In genomic region chr2:207163815-207164747, GRCh38 we compare ENCODE assay signal across 8 cellular contexts. TPM values are rescaled to one million over a fixed set of nuclear protein-coding genes. Genes with fewer than 3 reads are reported as not detected.
DNase-seq lines count a peak whose midpoint lies in the region; ATAC-seq and TF ChIP-seq lines count a peak whose summit lies in the region.

No MANE protein-coding gene starts in this region.

- DNase-seq in NCI-H2171 treated with DMSO at 0.1 percent for 48 hours (lab: John Stamatoyannopoulos, UW), result peak; percentile 56
- no peak for DNase-seq in NCI-H2171 (lab: John Stamatoyannopoulos, UW)
- DNase-seq in cerebellar nuclear complex (lab: John Stamatoyannopoulos, UW), result peak; percentile 25 to 47
- DNase-seq in kidney tubule cell (ENCODE audit: low spot score), result peak; percentile 87
- DNase-seq in smooth muscle cell (lab: John Stamatoyannopoulos, UW; ENCODE audit: unreplicated experiment), result peak; percentile 40
- no peak for DNase-seq in HEK293T (ENCODE audit: extremely low spot score)

- peak overlapping the region; percentile 99 for H3K27ac ChIP-seq in smooth muscle cell (ENCODE audit: low read depth)

- peaks cover 12% of the 10 kb centered on the region for H3F3A ChIP-seq in smooth muscle cell (ENCODE audit: low read depth)

- H3K9me3 ChIP-seq in smooth muscle cell (replicated peaks; ENCODE audit: low read depth), result no peaks in the 10 kb centered on the region

- no peak overlapping the region for H2AFZ ChIP-seq in smooth muscle cell (ENCODE audit: low read depth)

- H3K27me3 ChIP-seq in smooth muscle cell (ENCODE audit: low read depth), result no peaks in the 10 kb centered on the region

- H3K9ac ChIP-seq in smooth muscle cell (ENCODE audit: low read depth), result peak overlapping the region; percentile 96

- WGBS in smooth muscle cell (ENCODE audit: low lambda C conversion rate), result 2% methylated on average over 20 of the region's 20 CpGs

- POLR2A ChIA-PET in HEK293T (lab: Yijun Ruan, JAX), result interaction anchor here (0.5 to 2.8 kb wide), 3 partner anchors 20 to 49 kb away, joined by 3 to 18 read pairs (median 14); no protein-coding TSS in a partner anchor

- H3K36me3 ChIP-seq in smooth muscle cell (ENCODE audit: low read depth), result no peaks in the 10 kb centered on the region

- peak overlapping the region; percentile 94 for H3K4me2 ChIP-seq in smooth muscle cell

- peaks cover 43% of the 10 kb centered on the region for H4K20me1 ChIP-seq in smooth muscle cell (ENCODE audit: low read depth)

- TF ChIP-seq CTCF in smooth muscle cell (IDR thresholded peaks at IDR 0.05; ENCODE audit: borderline replicate concordance, insufficient read depth, poor library complexity, severe bottlenecking), result no peak

- peaks cover 49% of the 10 kb centered on the region for H3K4me1 ChIP-seq in smooth muscle cell (ENCODE audit: low read depth)

- no peak for ATAC-seq in HG03095 (IDR thresholded peaks at IDR 0.05; ENCODE audit: unreplicated experiment)

- peak overlapping the region; percentile 83 for H3K4me3 ChIP-seq in smooth muscle cell

- H3K79me2 ChIP-seq in smooth muscle cell (ENCODE audit: low read depth), result peaks cover 43% of the 10 kb centered on the region

- CTCF ChIA-PET in HEK293T (lab: Yijun Ruan, JAX), result no interaction called here

TF ChIP-seq in PFSK-1, 5 proteins besides CTCF, POLR2A, EP300 and RAD21:
- TF ChIP-seq FOXP2 (optimal IDR thresholded peaks at IDR 0.05; ENCODE audit: borderline replicate concordance, extremely low read depth, extremely low read length, insufficient read depth) (no peak), REST (IDR thresholded peaks at IDR 0.05; ENCODE audit: insufficient read depth in 1 of 2, low read depth in 2 of 2, low read length in 2 of 2) (no peak), SIN3A (IDR thresholded peaks at IDR 0.05; ENCODE audit: borderline replicate concordance, insufficient read depth, low read length) (peak; percentile 44; the same call in 1 of the 2 replicates), TAF1 (IDR thresholded peaks at IDR 0.05; ENCODE audit: borderline replicate concordance, insufficient read depth, low read length) (peak; percentile 45; the same call in 1 of the 2 replicates), POLR2AphosphoS5 (IDR thresholded peaks at IDR 0.05; ENCODE audit: low read depth, low read length) (0 out of 2 replicates have a peak, but pooled peaks have one; percentile 28)
TF ChIP-seq in PFSK-1: peak in this region for 3.

TF ChIP-seq in HEK293T, 16 proteins besides CTCF, POLR2A, EP300 and RAD21:
- TF ChIP-seq ELF4 (IDR thresholded peaks at IDR 0.05), result no peak
- no peak for TF ChIP-seq NFRKB (IDR thresholded peaks at IDR 0.05)
- TF ChIP-seq TARDBP (IDR thresholded peaks at IDR 0.05), result no peak
- no peak for TF ChIP-seq ARNT (IDR thresholded peaks at IDR 0.05)

RNA-seq across cellular contexts. Expression of gene KLF7, which starts 1.7 kb away (rescaled TPM):
- 8.4 TPM for polyA plus RNA-seq in PFSK-1 (2012; ENCODE audit: insufficient read length, low read depth)
- 16.1 and 27.6 TPM in 2 replicates for total RNA-seq in smooth muscle cell
- 12.2 and 12.7 TPM in 2 replicates for polyA plus RNA-seq in smooth muscle cell

Comparison
In these comparisons a context has a peak if more than half of its experiments do, and no peak if none do; other contexts are left out.
1. DNase-seq: peak in NCI-H2171 treated with DMSO at 0.1 percent for 48 hours (single experiment), cerebellar nuclear complex (2 of 2), kidney tubule cell (single experiment) and smooth muscle cell (single experiment); none in NCI-H2171 (single experiment) and HEK293T (single experiment).